8 cellular contexts compared by ENCODE assay signal in the genomic region with DNA sequence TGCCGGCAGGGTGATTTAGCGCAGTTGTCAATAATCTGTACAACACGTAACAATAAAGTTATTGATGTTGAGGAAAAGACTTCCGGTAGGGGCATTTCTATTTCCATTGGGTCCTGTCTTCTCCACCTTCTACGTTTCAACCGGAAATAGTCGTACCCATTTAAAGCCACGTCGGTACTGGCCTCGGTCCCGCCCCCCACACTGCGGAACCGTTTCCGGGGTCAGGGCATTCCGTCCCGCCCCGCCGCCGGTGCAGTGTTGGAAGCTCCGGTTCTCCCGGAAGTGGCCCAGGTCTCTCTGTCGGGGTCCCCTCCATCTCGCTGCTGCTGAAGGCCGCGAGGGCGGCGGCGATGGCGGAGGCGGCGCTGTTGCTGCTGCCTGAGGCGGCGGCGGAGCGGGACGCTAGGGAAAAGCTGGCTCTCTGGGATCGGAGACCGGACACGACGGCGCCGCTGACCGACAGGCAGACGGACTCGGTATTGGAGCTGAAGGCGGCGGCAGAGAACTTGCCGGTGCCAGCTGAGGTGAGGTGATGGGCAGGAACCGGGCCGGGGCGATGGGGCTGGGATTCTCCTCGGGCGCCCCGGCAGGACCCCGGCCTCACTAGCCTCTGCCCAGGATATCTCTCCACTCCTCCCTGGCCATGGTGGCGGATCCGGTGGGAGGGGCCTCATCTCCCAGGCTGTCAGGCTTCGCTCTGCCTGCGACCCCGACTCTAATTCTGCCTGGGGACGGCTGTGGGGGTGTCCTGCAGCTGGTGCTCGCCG. TPM values are rescaled to one million over a fixed set of nuclear protein-coding genes. Genes with fewer than 3 reads are reported as not detected.
DNase-seq lines count a peak whose midpoint lies in the region; ATAC-seq, FAIRE-seq and TF ChIP-seq lines count a peak whose summit lies in the region.

A gene with protein sequence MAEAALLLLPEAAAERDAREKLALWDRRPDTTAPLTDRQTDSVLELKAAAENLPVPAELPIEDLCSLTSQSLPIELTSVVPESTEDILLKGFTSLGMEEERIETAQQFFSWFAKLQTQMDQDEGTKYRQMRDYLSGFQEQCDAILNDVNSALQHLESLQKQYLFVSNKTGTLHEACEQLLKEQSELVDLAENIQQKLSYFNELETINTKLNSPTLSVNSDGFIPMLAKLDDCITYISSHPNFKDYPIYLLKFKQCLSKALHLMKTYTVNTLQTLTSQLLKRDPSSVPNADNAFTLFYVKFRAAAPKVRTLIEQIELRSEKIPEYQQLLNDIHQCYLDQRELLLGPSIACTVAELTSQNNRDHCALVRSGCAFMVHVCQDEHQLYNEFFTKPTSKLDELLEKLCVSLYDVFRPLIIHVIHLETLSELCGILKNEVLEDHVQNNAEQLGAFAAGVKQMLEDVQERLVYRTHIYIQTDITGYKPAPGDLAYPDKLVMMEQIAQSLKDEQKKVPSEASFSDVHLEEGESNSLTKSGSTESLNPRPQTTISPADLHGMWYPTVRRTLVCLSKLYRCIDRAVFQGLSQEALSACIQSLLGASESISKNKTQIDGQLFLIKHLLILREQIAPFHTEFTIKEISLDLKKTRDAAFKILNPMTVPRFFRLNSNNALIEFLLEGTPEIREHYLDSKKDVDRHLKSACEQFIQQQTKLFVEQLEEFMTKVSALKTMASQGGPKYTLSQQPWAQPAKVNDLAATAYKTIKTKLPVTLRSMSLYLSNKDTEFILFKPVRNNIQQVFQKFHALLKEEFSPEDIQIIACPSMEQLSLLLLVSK (plus strand): TSS at position 253 of the 767 bp plus-strand sequence. CDS start 98 bp downstream, at position 351.

- DNase-seq in Caco-2 = peak; percentile 96 to 97
- peak; percentile 88 for DNase-seq in HTR-8/SVneo (ENCODE audit: insufficient read length, low spot score)
- peak; percentile 92 for DNase-seq in NOMO-1 treated with dmso at 0.1 percent for 144 hours (lab: John Stamatoyannopoulos, UW; ENCODE audit: unreplicated experiment)
- DNase-seq in activated CD8-positive, alpha-beta memory T cell treated with anti-CD3 and anti-CD28 coated beads for 48 hours (ENCODE audit: low read depth in 2 of 3, low spot score in 2 of 3) = peak; percentile 87 to 88 (median 87)
- peak; percentile 92 to 94 (median 93) for DNase-seq in effector memory CD8-positive, alpha-beta T cell
- DNase-seq in medulla oblongata (ENCODE audit: extremely low spot score) = peak; percentile 98
- DNase-seq in stimulated activated CD8-positive, alpha-beta memory T cell treated with anti-CD3 and anti-CD28 coated beads, Interleukin-12 subunit alpha, Interleukin-12 subunit beta, amount 100 ng/mL, for 1 hour (ENCODE audit: low read depth) = peak; percentile 92

- peaks cover 33% of the 10 kb centered on the region for H3K36me3 Mint-ChIP-seq in Caco-2 (ENCODE audit: insufficient read depth, unreplicated experiment)
- peaks cover 14% of the 10 kb centered on the region for H3K36me3 Mint-ChIP-seq in effector memory CD8-positive, alpha-beta T cell (ENCODE audit: insufficient read depth)

- peak; percentile 90 for ATAC-seq in GM21367 (IDR thresholded peaks at IDR 0.05; ENCODE audit: unreplicated experiment)
- ATAC-seq in effector memory CD8-positive, alpha-beta T cell (replicated peaks) = peak; percentile 93

- POLR2A ChIA-PET in Caco-2 (lab: Charles Lee) = interaction anchor here (0.6 to 1.4 kb wide), 6 partner anchors 14 to 133 kb away, joined by 3 to 5 read pairs (median 4); a partner anchor contains a TSS

- no peaks in the 10 kb centered on the region for H3K27me3 Mint-ChIP-seq in Caco-2 (ENCODE audit: insufficient read depth, unreplicated experiment)
- H3K27me3 Mint-ChIP-seq in effector memory CD8-positive, alpha-beta T cell = no peaks in the 10 kb centered on the region

- no peaks in the 10 kb centered on the region for H3K36me3 ChIP-seq in Caco-2 (ENCODE audit: control insufficient read depth, insufficient read depth, low read length)

- CTCF ChIA-PET in Caco-2 (lab: Charles Lee) = interaction anchor here (0.6 to 1.3 kb wide), 5 partner anchors 9 to 166 kb away, joined by 3 to 7 read pairs (median 5); no protein-coding TSS in a partner anchor

- intact Hi-C loops in Caco-2 (cut with micrococcal nuclease; ENCODE audit: unreplicated experiment) = loop anchor here (1.0 to 2.0 kb wide), 3 partner anchors 18 to 124 kb away; a partner anchor contains a TSS

- H3K4me1 Mint-ChIP-seq in Caco-2 (ENCODE audit: low read depth, unreplicated experiment) = peaks cover 29% of the 10 kb centered on the region
- H3K4me1 Mint-ChIP-seq in effector memory CD8-positive, alpha-beta T cell (ENCODE audit: low read depth in 2 of 2) = peaks cover 33 to 42% of the 10 kb centered on the region in 2 donors

- TF ChIP-seq CTCF in Caco-2 (IDR thresholded peaks at IDR 0.05; ENCODE audit: insufficient read depth in 1 of 2, low read depth in 1 of 2, low read length in 1 of 2, severe bottlenecking in 1 of 2, unreplicated experiment in 1 of 2) = peak in 1 of 2 experiments; percentile 68

- H3K9me3 Mint-ChIP-seq in Caco-2 (ENCODE audit: unreplicated experiment) = peaks cover under 1% of the 10 kb centered on the region
- no peaks in the 10 kb centered on the region for H3K9me3 Mint-ChIP-seq in effector memory CD8-positive, alpha-beta T cell

- peak within 1 kb of the TSS; percentile 94 for H3K4me3 Mint-ChIP-seq in Caco-2 (ENCODE audit: unreplicated experiment)
- H3K4me3 Mint-ChIP-seq in effector memory CD8-positive, alpha-beta T cell = peak within 1 kb of the TSS; percentile 91 to 94

- peak; percentile 52 for FAIRE-seq in HTR-8/SVneo (lab: Jason Lieb, UNC)

- no peaks in the 10 kb centered on the region; the same call in 1 of the 2 replicates for H3K9me3 ChIP-seq in Caco-2

- H3K27me3 ChIP-seq in Caco-2 (replicated peaks; ENCODE audit: control insufficient read depth, insufficient read depth, low read length) = no peaks in the 10 kb centered on the region

- peak within 1 kb of the TSS; percentile 93 for H3K4me3 ChIP-seq in Caco-2 (ENCODE audit: low read depth, low read length)

- peak within 1 kb of the TSS; percentile 88 for H3K27ac Mint-ChIP-seq in Caco-2 (ENCODE audit: unreplicated experiment)
- H3K27ac Mint-ChIP-seq in effector memory CD8-positive, alpha-beta T cell = peak within 1 kb of the TSS; percentile 97

- H3K4me1 ChIP-seq in Caco-2 = peaks cover 42% of the 10 kb centered on the region

- BruUV-seq in Caco-2 (replicated peaks; lab: Mats Ljungman, UMichigan) = TSS peak; percentile 44

RNA-seq across cellular contexts. Expression of the gene that starts here (rescaled TPM):
- total RNA-seq in Caco-2 (2022) = 31.1 and 35.8 TPM in 2 replicates

Comparison
In these comparisons a context has a peak if more than half of its experiments do, and no peak if none do; other contexts are left out.
1. Peak in every context shown above with its lines: DNase-seq, ATAC-seq and H3K4me3 ChIP-seq.